ENCODE assay signal across 26 cellular contexts in genomic region chr10:131626274-131626673, GRCh38.
DNase-seq lines count a peak whose midpoint lies in the region; ATAC-seq, FAIRE-seq and TF ChIP-seq lines count a peak whose summit lies in the region.
"Had no signal": no experiment of that assay in that cellular context is flagged by ENCODE, and none has a peak within 500 bp of the region (broad histone marks: within the 10 kb centered on the region; RNA-seq: fewer than 3 reads in every experiment).

No MANE protein-coding gene starts in this region.

- no peak overlapping the region for H3K18ac ChIP-seq in H1 (ENCODE audit: extremely low read depth, low read length)

- H4K8ac ChIP-seq in H1 (ENCODE audit: extremely low read depth, insufficient read depth, low read length), result peak overlapping the region; percentile 68; the same call in 1 of the 2 replicates

- no peak for TF ChIP-seq CTCF in H1 (IDR thresholded peaks at IDR 0.05; ENCODE audit: control extremely low read depth in 1 of 3, insufficient read depth in 1 of 3, low read depth in 1 of 3, low read length in 3 of 3)
- TF ChIP-seq CTCF in osteocyte (IDR thresholded peaks at IDR 0.05), result no peak
- no peak for TF ChIP-seq CTCF in psoas muscle (IDR thresholded peaks at IDR 0.05)

- H3K79me2 ChIP-seq in H1 (ENCODE audit: control insufficient read depth in 1 of 2, insufficient read depth in 2 of 2, low read length in 2 of 2), result no peaks in the 10 kb centered on the region

- H2AFZ ChIP-seq in H1 (ENCODE audit: low read length), result no peak overlapping the region

- H3K36me3 ChIP-seq in H1 (ENCODE audit: control insufficient read depth in 2 of 4, insufficient read depth in 4 of 4, low read length in 3 of 4) (no peaks in the 10 kb centered on the region), psoas muscle (ENCODE audit: insufficient read depth in 1 of 2, low read depth in 1 of 2) (no peaks in the 10 kb centered on the region)
- H3K36me3 ChIP-seq: BE2C; BLaER1 treated with 17β-estradiol and CSF1 and Interleukin-3, amounts not matched to agents 10 nM and 100 nM had no signal

- H2BK15ac ChIP-seq in H1 (ENCODE audit: low read length), result 0 out of 2 replicates have a peak overlapping the region, but pooled peaks have one; percentile 46

- H3K4me1 ChIP-seq in H1 (replicated peaks in 1 of 4; ENCODE audit: control insufficient read depth in 3 of 4, insufficient read depth in 4 of 4, low read length in 3 of 4) (no peaks in the 10 kb centered on the region), psoas muscle (no peaks in the 10 kb centered on the region)
- H3K4me1 ChIP-seq: BE2C had no signal

- no peak for FAIRE-seq in H1 (lab: Jason Lieb, UNC)
- FAIRE-seq: A549, D721Med, GM12878, GM19239 had no signal

- no peak for TF ChIP-seq POLR2A in H1 (IDR thresholded peaks at IDR 0.05; ENCODE audit: control extremely low read depth in 1 of 2, low read depth in 2 of 2, low read length in 2 of 2)

- no peak overlapping the region for H3K14ac ChIP-seq in H1 (ENCODE audit: insufficient read length)

- no peak overlapping the region for H3K4me2 ChIP-seq in H1 (ENCODE audit: insufficient read depth in 1 of 2, low read depth in 2 of 2, low read length in 2 of 2)
- H3K4me2 ChIP-seq: A549; BLaER1 treated with 17β-estradiol and CSF1 and Interleukin-3, amounts not matched to agents 10 nM and 100 nM had no signal

- H2BK120ac ChIP-seq in H1 (replicated peaks; ENCODE audit: low read depth, low read length), result no peak overlapping the region

- H3K9ac ChIP-seq in H1 (replicated peaks in 1 of 4; ENCODE audit: extremely low read depth in 1 of 4, low read depth in 3 of 4, low read length in 3 of 4), result no peak overlapping the region
- H3K9ac ChIP-seq: BLaER1 treated with 17β-estradiol and CSF1 and Interleukin-3, amounts not matched to agents 10 nM and 100 nM had no signal

- no peak overlapping the region for H3K23ac ChIP-seq in H1 (ENCODE audit: insufficient read length)

- DNase-seq in activated CD4-positive, alpha-beta memory T cell treated with anti-CD3 and anti-CD28 coated beads, Interleukin-2, amount 10 ng/mL, durations not matched to agents 7 days and 5 days, result peak; percentile 9
- DNase-seq in activated CD4-positive, alpha-beta memory T cell treated with anti-CD3 and anti-CD28 coated beads for 36 hours, result no peak
- DNase-seq in H1 (ENCODE audit: low read depth in 1 of 2, low spot score in 2 of 2) (no peak), osteocyte (ENCODE audit: extremely low spot score, unreplicated experiment) (peak; percentile 70), NCI-H2081 treated with DMSO at 0.1 percent for 48 hours (lab: John Stamatoyannopoulos, UW) (no peak), psoas muscle (no peak)
- no peak for DNase-seq in stimulated activated naive B cell treated with anti-CD40 and anti-IgM and Interleukin-4, amounts not matched to agents 10 μg/mL and 1 μg/mL and 100 μg/mL, for 72 hours
- DNase-seq: 8988T; ACHN; AML-193; BE2C; CD4-positive, alpha-beta T cell; CD8-positive, alpha-beta memory T cell; DMS 273 treated with DMSO at 0.1 percent for 48 hours; DMS79; EL; GDM1; GOT3; H9 had no signal

- H3K9me3 ChIP-seq in H1 (ENCODE audit: insufficient read depth in 2 of 2, low read depth in 1 of 2, low read length in 1 of 2), result peaks cover 4 to 6% of the 10 kb centered on the region in 2 experiments; a peak in 2 of 4 replicates
- no peaks in the 10 kb centered on the region for H3K9me3 ChIP-seq in psoas muscle
- H3K9me3 ChIP-seq: A549, BE2C had no signal

- no peak overlapping the region for H3K4me3 Mint-ChIP-seq in activated CD4-positive, alpha-beta memory T cell treated with anti-CD3 and anti-CD28 coated beads, Interleukin-2, amount 10 ng/mL, durations not matched to agents 7 days and 5 days
- H3K4me3 Mint-ChIP-seq in activated CD4-positive, alpha-beta memory T cell treated with anti-CD3 and anti-CD28 coated beads for 36 hours, result no peak overlapping the region
- H3K4me3 Mint-ChIP-seq in osteocyte (ENCODE audit: unreplicated experiment), result no peak overlapping the region
- no peak overlapping the region for H3K4me3 Mint-ChIP-seq in stimulated activated naive B cell treated with anti-CD40 and anti-IgM and Interleukin-4, amounts not matched to agents 10 μg/mL and 1 μg/mL and 100 μg/mL, for 72 hours
- H3K4me3 Mint-ChIP-seq: CD14-positive monocyte; CD4-positive, alpha-beta T cell; CD8-positive, alpha-beta memory T cell; H9 had no signal

- H3K9me3 Mint-ChIP-seq in activated CD4-positive, alpha-beta memory T cell treated with anti-CD3 and anti-CD28 coated beads, Interleukin-2, amount 10 ng/mL, durations not matched to agents 7 days and 5 days, result peaks cover 2% of the 10 kb centered on the region
- H3K9me3 Mint-ChIP-seq in activated CD4-positive, alpha-beta memory T cell treated with anti-CD3 and anti-CD28 coated beads for 36 hours, result peaks cover 7% of the 10 kb centered on the region
- H3K9me3 Mint-ChIP-seq in osteocyte (ENCODE audit: unreplicated experiment), result peaks cover 23% of the 10 kb centered on the region
- H3K9me3 Mint-ChIP-seq in stimulated activated naive B cell treated with anti-CD40 and anti-IgM and Interleukin-4, amounts not matched to agents 10 μg/mL and 1 μg/mL and 100 μg/mL, for 72 hours, result peaks cover 9 to 15% of the 10 kb centered on the region in 2 donors

- H3K27ac Mint-ChIP-seq in activated CD4-positive, alpha-beta memory T cell treated with anti-CD3 and anti-CD28 coated beads, Interleukin-2, amount 10 ng/mL, durations not matched to agents 7 days and 5 days, result no peak overlapping the region
- H3K27ac Mint-ChIP-seq in activated CD4-positive, alpha-beta memory T cell treated with anti-CD3 and anti-CD28 coated beads for 36 hours, result no peak overlapping the region
- H3K27ac Mint-ChIP-seq in osteocyte (ENCODE audit: unreplicated experiment), result no peak overlapping the region
- no peak overlapping the region for H3K27ac Mint-ChIP-seq in stimulated activated naive B cell treated with anti-CD40 and anti-IgM and Interleukin-4, amounts not matched to agents 10 μg/mL and 1 μg/mL and 100 μg/mL, for 72 hours
- H3K27ac Mint-ChIP-seq: CD4-positive, alpha-beta T cell; CD8-positive, alpha-beta memory T cell; H9 had no signal

- no peaks in the 10 kb centered on the region for H3K79me1 ChIP-seq in H1 (ENCODE audit: low read depth, low read length)

- WGBS in H1 (ENCODE audit: extremely low coverage in 1 of 2, insufficient coverage in 1 of 2, insufficient read length in 1 of 2, insufficient replicate concordance in 2 of 2, low coverage in 1 of 2, low lambda C conversion rate in 2 of 2, missing lambda C conversion rate in 1 of 2), 2 experiments, result 95% methylated on average over 9 of the region's 11 CpGs; no CpG with 5 or more reads in 1 of the 2 experiments
- WGBS in psoas muscle, 3 donors, result 73 to 87% (median 80%) methylated on average over 11 of the region's 11 CpGs

- no peaks in the 10 kb centered on the region for H4K20me1 ChIP-seq in H1 (replicated peaks in 1 of 2; ENCODE audit: control insufficient read depth in 1 of 2, insufficient read depth in 2 of 2, low read length in 2 of 2)
- H4K20me1 ChIP-seq: BLaER1 treated with 17β-estradiol and CSF1 and Interleukin-3, amounts not matched to agents 10 nM and 100 nM had no signal

- H2BK5ac ChIP-seq in H1 (ENCODE audit: low read depth, low read length), result no peak overlapping the region

- H3K4me1 Mint-ChIP-seq in activated CD4-positive, alpha-beta memory T cell treated with anti-CD3 and anti-CD28 coated beads, Interleukin-2, amount 10 ng/mL, durations not matched to agents 7 days and 5 days, result no peaks in the 10 kb centered on the region
- H3K4me1 Mint-ChIP-seq in activated CD4-positive, alpha-beta memory T cell treated with anti-CD3 and anti-CD28 coated beads for 36 hours (ENCODE audit: low read depth), result no peaks in the 10 kb centered on the region
- H3K4me1 Mint-ChIP-seq in osteocyte (ENCODE audit: unreplicated experiment), result no peaks in the 10 kb centered on the region
- H3K4me1 Mint-ChIP-seq in stimulated activated naive B cell treated with anti-CD40 and anti-IgM and Interleukin-4, amounts not matched to agents 10 μg/mL and 1 μg/mL and 100 μg/mL, for 72 hours, result no peaks in the 10 kb centered on the region
- H3K4me1 Mint-ChIP-seq: CD14-positive monocyte; CD8-positive, alpha-beta memory T cell; H9 had no signal

- H4K5ac ChIP-seq in H1 (ENCODE audit: insufficient read length, low read depth, low read length), result no peak overlapping the region

- ATAC-seq in stimulated activated naive B cell treated with anti-CD40 and anti-IgM and Interleukin-4, amounts not matched to agents 10 μg/mL and 1 μg/mL and 100 μg/mL, for 72 hours (replicated peaks), result no peak
- ATAC-seq in psoas muscle, result no peak
- ATAC-seq: A549, GM12878, HCT116 had no signal

- H3K23me2 ChIP-seq in H1 (ENCODE audit: low read depth, low read length), result 0 out of 2 replicates have a peak, but pooled peaks cover 1% of the 10 kb centered on the region

- H3K36me3 Mint-ChIP-seq in activated CD4-positive, alpha-beta memory T cell treated with anti-CD3 and anti-CD28 coated beads, Interleukin-2, amount 10 ng/mL, durations not matched to agents 7 days and 5 days (ENCODE audit: low read depth), result no peaks in the 10 kb centered on the region
- H3K36me3 Mint-ChIP-seq in activated CD4-positive, alpha-beta memory T cell treated with anti-CD3 and anti-CD28 coated beads for 36 hours, result no peaks in the 10 kb centered on the region
- peaks cover 2% of the 10 kb centered on the region for H3K36me3 Mint-ChIP-seq in osteocyte (ENCODE audit: unreplicated experiment)
- H3K36me3 Mint-ChIP-seq in stimulated activated naive B cell treated with anti-CD40 and anti-IgM and Interleukin-4, amounts not matched to agents 10 μg/mL and 1 μg/mL and 100 μg/mL, for 72 hours, result no peaks in the 10 kb centered on the region
- H3K36me3 Mint-ChIP-seq: CD14-positive monocyte; CD8-positive, alpha-beta memory T cell had no signal

- H3K27me3 Mint-ChIP-seq in activated CD4-positive, alpha-beta memory T cell treated with anti-CD3 and anti-CD28 coated beads, Interleukin-2, amount 10 ng/mL, durations not matched to agents 7 days and 5 days, result no peaks in the 10 kb centered on the region
- no peaks in the 10 kb centered on the region for H3K27me3 Mint-ChIP-seq in activated CD4-positive, alpha-beta memory T cell treated with anti-CD3 and anti-CD28 coated beads for 36 hours
- no peaks in the 10 kb centered on the region for H3K27me3 Mint-ChIP-seq in osteocyte (ENCODE audit: unreplicated experiment)
- H3K27me3 Mint-ChIP-seq in stimulated activated naive B cell treated with anti-CD40 and anti-IgM and Interleukin-4, amounts not matched to agents 10 μg/mL and 1 μg/mL and 100 μg/mL, for 72 hours, result no peaks in the 10 kb centered on the region
- H3K27me3 Mint-ChIP-seq: CD8-positive, alpha-beta memory T cell had no signal

- no peak for TF ChIP-seq EP300 in H1 (IDR thresholded peaks at IDR 0.05; ENCODE audit: borderline replicate concordance in 1 of 2, low read depth in 2 of 2, low read length in 2 of 2)

- POLR2A ChIA-PET in activated CD4-positive, alpha-beta memory T cell treated with anti-CD3 and anti-CD28 coated beads, Interleukin-2, amount 10 ng/mL, durations not matched to agents 7 days and 5 days (lab: Charles Lee), result no interaction called here
- POLR2A ChIA-PET in activated CD4-positive, alpha-beta memory T cell treated with anti-CD3 and anti-CD28 coated beads for 36 hours (lab: Charles Lee), result no interaction called here
- POLR2A ChIA-PET in H1 (lab: Charles Lee; ENCODE audit: partially characterized antibody), result no interaction called here

- intact Hi-C loops in activated CD4-positive, alpha-beta memory T cell treated with anti-CD3 and anti-CD28 coated beads for 36 hours (cut with micrococcal nuclease), result no loop called here
- intact Hi-C loops in psoas muscle (cut with DNase I), result no loop called here

- no peak overlapping the region for H3K4ac ChIP-seq in H1 (replicated peaks; ENCODE audit: insufficient read length, low read depth, low read length)

- TF ChIP-seq RAD21 in H1 (IDR thresholded peaks at IDR 0.05 in 1 of 2, conservative IDR thresholded peaks at IDR 0.05 in 1 of 2; ENCODE audit: low read depth in 2 of 2, low read length in 2 of 2), result no peak

- H2BK12ac ChIP-seq in H1 (ENCODE audit: low read depth, low read length), result no peak overlapping the region

- H3K27ac ChIP-seq in H1 (ENCODE audit: low read depth, low read length) (no peak overlapping the region), psoas muscle (no peak overlapping the region)
- H3K27ac ChIP-seq: A549; BLaER1 treated with 17β-estradiol and CSF1 and Interleukin-3, amounts not matched to agents 10 nM and 100 nM had no signal

- H2BK20ac ChIP-seq in H1 (ENCODE audit: low read length), result no peak overlapping the region

- no peak overlapping the region for H2AK5ac ChIP-seq in H1 (ENCODE audit: low read depth, low read length)

- no peak overlapping the region for H4K91ac ChIP-seq in H1 (replicated peaks; ENCODE audit: insufficient read length, low read length)

- H3K4me3 ChIP-seq in H1 (ENCODE audit: extremely low read depth in 1 of 4, insufficient read depth in 2 of 4, low read depth in 3 of 4, low read length in 4 of 4) (no peak overlapping the region), psoas muscle (no peak overlapping the region)
- H3K4me3 ChIP-seq: A549; BLaER1 treated with 17β-estradiol and CSF1 and Interleukin-3, amounts not matched to agents 10 nM and 100 nM; GM12878 had no signal

- CTCF ChIA-PET in activated CD4-positive, alpha-beta memory T cell treated with anti-CD3 and anti-CD28 coated beads, Interleukin-2, amount 10 ng/mL, durations not matched to agents 7 days and 5 days (lab: Charles Lee), result no interaction called here
- CTCF ChIA-PET in activated CD4-positive, alpha-beta memory T cell treated with anti-CD3 and anti-CD28 coated beads for 36 hours (lab: Charles Lee), result no interaction called here
- CTCF ChIA-PET in H1 (lab: Charles Lee; ENCODE audit: partially characterized antibody), result interaction anchor here (0.6 to 1.2 kb wide), 4 partner anchors 9 to 270 kb away, joined by 3 to 4 read pairs (median 3); no protein-coding TSS in a partner anchor

- no peak overlapping the region for H3K56ac ChIP-seq in H1 (replicated peaks; ENCODE audit: insufficient read length, low read depth, low read length)

- peaks cover 0 to 1% (median 0%) of the 10 kb centered on the region in 4 experiments; a peak in 1 of 7 replicates for H3K27me3 ChIP-seq in H1 (replicated peaks in 1 of 4; ENCODE audit: control insufficient read depth in 3 of 4, extremely low read depth in 1 of 4, insufficient read depth in 3 of 4, low read length in 3 of 4)
- no peaks in the 10 kb centered on the region for H3K27me3 ChIP-seq in psoas muscle (ENCODE audit: insufficient read depth in 3 of 3, low read length in 2 of 3)
- H3K27me3 ChIP-seq: BE2C had no signal

Comparison
In these comparisons a context has a peak if more than half of its experiments do, and no peak if none do; other contexts are left out.
1. DNase-seq: peak in activated CD4-positive, alpha-beta memory T cell treated with anti-CD3 and anti-CD28 coated beads, Interleukin-2, amount 10 ng/mL, durations not matched to agents 7 days and 5 days (single experiment) and osteocyte (single experiment); none in activated CD4-positive, alpha-beta memory T cell treated with anti-CD3 and anti-CD28 coated beads for 36 hours (single experiment), H1 (0 of 2), stimulated activated naive B cell treated with anti-CD40 and anti-IgM and Interleukin-4, amounts not matched to agents 10 μg/mL and 1 μg/mL and 100 μg/mL, for 72 hours (single experiment), NCI-H2081 treated with DMSO at 0.1 percent for 48 hours (single experiment) and psoas muscle (0 of 2).